1 cellular context compared by ENCODE assay signal in genomic region chr6:122609881-122610689, GRCh38.
TF ChIP-seq lines count a peak whose summit lies in the region.

Gene PKIB (plus strand): TSS chr6:122610405. CDS start chr6:122717795, 107,390 bp downstream.

TF ChIP-seq in HCT116, 20 proteins besides CTCF, POLR2A, EP300 and RAD21 (continued from another document):
- no peak for TF ChIP-seq REST (IDR thresholded peaks at IDR 0.05; ENCODE audit: low read depth)
- TF ChIP-seq EZH2phosphoT487 (IDR thresholded peaks at IDR 0.05; ENCODE audit: borderline replicate concordance): no peak
- no peak for TF ChIP-seq ELF1 (IDR thresholded peaks at IDR 0.05; ENCODE audit: borderline replicate concordance, low read depth)
- no peak for TF ChIP-seq EZH2 (IDR thresholded peaks at IDR 0.05)
